ENCODE assay signal across 9 cellular contexts in genomic region chr5:138536665-138537315, GRCh38. TPM values are rescaled to one million over a fixed set of nuclear protein-coding genes. Genes with fewer than 3 reads are reported as not detected.
A peak's percentile ranks its signal among the peaks of the same experiment; 100 is the strongest.
DNase-seq lines count a peak whose midpoint lies in the region; ATAC-seq and TF ChIP-seq lines count a peak whose summit lies in the region.
"Had no signal": no experiment of that assay in that cellular context is flagged by ENCODE, and none has a peak within 500 bp of the region (broad histone marks: within the 10 kb centered on the region; RNA-seq: fewer than 3 reads in every experiment).

No MANE protein-coding gene starts in this region.

- no peaks in the 10 kb centered on the region for H3K27me3 ChIP-seq in neutrophil

- peaks cover 80 to 86% of the 10 kb centered on the region in 2 experiments for H3K4me1 ChIP-seq in neutrophil (ENCODE audit: control insufficient read depth in 1 of 2, insufficient read depth in 1 of 2, low read depth in 1 of 2, low read length in 1 of 2)

- H3K4me3 ChIP-seq in GM12864 (ENCODE audit: low read depth, low read length) = no peak overlapping the region
- no peak overlapping the region for H3K4me3 ChIP-seq in epithelial cell of esophagus (ENCODE audit: low read length)
- no peak overlapping the region for H3K4me3 ChIP-seq in neutrophil (ENCODE audit: low read depth in 1 of 2, low read length in 1 of 2)

- ATAC-seq in GM19395 (IDR thresholded peaks at IDR 0.05; ENCODE audit: unreplicated experiment) = no peak

- H3K9me3 ChIP-seq in neutrophil = no peaks in the 10 kb centered on the region

- no peak for DNase-seq in GM12864 (ENCODE audit: low read depth)
- peak; percentile 27 for DNase-seq in OCI-M1 (lab: John Stamatoyannopoulos, UW)
- peak; percentile 34 for DNase-seq in epithelial cell of esophagus (ENCODE audit: low read depth)
- no peak for DNase-seq in mucosa of gallbladder (ENCODE audit: low spot score)
- no peak for DNase-seq in activated gamma-delta T cell (lab: John Stamatoyannopoulos, UW)
- DNase-seq in MV-4-11 (lab: John Stamatoyannopoulos, UW) = no peak
- DNase-seq: NCI-H2029 had no signal

- peak overlapping the region; percentile 43 for H3K27ac ChIP-seq in neutrophil

- TF ChIP-seq CTCF in GM12864 (IDR thresholded peaks at IDR 0.05; ENCODE audit: low read depth, low read length, missing control alignments) (peak; percentile 37), epithelial cell of esophagus (IDR thresholded peaks at IDR 0.05; ENCODE audit: insufficient read depth, low read depth, low read length, missing control alignments) (peak; percentile 53), neutrophil (IDR thresholded peaks at IDR 0.05) (no peak)

- H3K36me3 ChIP-seq in neutrophil = peaks cover 7% of the 10 kb centered on the region

RNA-seq across cellular contexts. Expression of gene ETF1, which starts 6.2 kb away (rescaled TPM):
- 63.1 TPM for total RNA-seq in mucosa of gallbladder

RNA-seq across cellular contexts. Expression of gene HSPA9, which starts 38.4 kb away (rescaled TPM):
- 170 TPM for total RNA-seq in mucosa of gallbladder

Comparison
In these comparisons a context has a peak if more than half of its experiments do, and no peak if none do; other contexts are left out.
1. DNase-seq: peak in OCI-M1 (single experiment) and epithelial cell of esophagus (single experiment); none in GM12864 (single experiment), mucosa of gallbladder (single experiment), activated gamma-delta T cell (single experiment) and MV-4-11 (single experiment).